Comparison of ENCODE assay signal across 8 cellular contexts in the genomic region with DNA sequence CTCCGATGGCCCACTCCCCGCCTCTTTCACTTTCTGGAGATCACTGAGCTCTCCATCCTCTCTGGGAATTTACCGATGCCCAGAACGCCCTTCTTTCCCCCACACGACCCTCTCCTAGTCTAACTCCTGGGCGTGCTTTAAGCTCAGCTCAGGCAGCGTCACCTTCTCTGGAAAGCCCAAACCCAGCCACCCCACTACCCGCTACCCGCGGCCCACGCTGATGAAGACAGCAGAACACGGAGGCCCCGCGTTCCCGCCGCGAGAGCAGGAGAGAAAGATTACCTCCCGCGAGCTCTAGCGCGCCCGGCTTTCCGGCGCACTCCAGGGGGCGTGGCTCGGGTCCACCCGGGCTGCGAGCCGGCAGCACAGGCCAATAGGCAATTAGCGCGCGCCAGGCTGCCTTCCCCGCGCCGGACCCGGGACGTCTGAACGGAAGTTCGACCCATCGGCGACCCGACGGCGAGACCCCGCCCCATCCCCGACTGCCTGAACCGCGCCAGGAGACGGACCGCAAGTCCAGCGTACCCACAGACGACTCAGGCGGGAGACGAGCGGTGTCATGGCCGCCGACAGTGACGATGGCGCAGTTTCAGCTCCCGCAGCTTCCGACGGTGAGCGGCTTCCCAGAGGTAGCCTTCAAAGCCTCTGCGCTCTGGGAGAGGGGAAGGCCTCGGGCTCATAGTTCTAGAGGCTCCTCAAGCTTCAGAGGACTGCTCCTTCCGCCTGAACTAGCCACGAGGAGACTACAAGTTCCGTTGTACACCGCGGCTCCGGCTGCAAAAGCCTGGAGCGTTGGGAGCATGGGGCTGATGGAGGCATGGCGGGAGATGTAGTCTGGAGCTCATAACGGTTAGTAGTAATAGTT. TPM values are rescaled to one million over a fixed set of nuclear protein-coding genes. Genes with fewer than 3 reads are reported as not detected.
DNase-seq lines count a peak whose midpoint lies in the region; ATAC-seq and FAIRE-seq lines count a peak whose summit lies in the region.

A gene (minus strand): TSS at position 747 of the 865 bp plus-strand sequence. CDS start 5,935 bp downstream, outside the sequence.
A gene (plus strand): TSS at position 477 of the 865 bp plus-strand sequence. CDS start 83 bp downstream, at position 560.

- peak within 1 kb of the TSS; percentile 92 to 98 for H3K27ac Mint-ChIP-seq in effector memory CD8-positive, alpha-beta T cell

- H3K4me1 Mint-ChIP-seq in effector memory CD8-positive, alpha-beta T cell (ENCODE audit: low read depth in 2 of 2) = peaks cover 42 to 50% of the 10 kb centered on the region in 2 donors

- FAIRE-seq in HTR-8/SVneo (lab: Jason Lieb, UNC) = peak; percentile 72

- DNase-seq in COR-L47 (lab: John Stamatoyannopoulos, UW) = peak; percentile 86
- DNase-seq in HTR-8/SVneo (ENCODE audit: insufficient read length, low spot score) = peak; percentile 88
- peak; percentile 94 for DNase-seq in NOMO-1 treated with DMSO at 0.1 percent for 48 hours (lab: John Stamatoyannopoulos, UW; ENCODE audit: unreplicated experiment)
- DNase-seq in activated CD8-positive, alpha-beta memory T cell treated with anti-CD3 and anti-CD28 coated beads for 4 hours (ENCODE audit: low read depth in 2 of 2) = peak; percentile 81 to 85
- peak; percentile 84 to 87 (median 87) for DNase-seq in effector memory CD8-positive, alpha-beta T cell
- DNase-seq in lung microvascular endothelial cell (ENCODE audit: low read depth in 2 of 2) = peak; percentile 95
- DNase-seq in stimulated activated CD4-positive, alpha-beta T cell treated with anti-CD3 and anti-CD28 coated beads, TNF-alpha, amount 100 ng/mL, for 4 hours (ENCODE audit: low read depth in 3 of 3) = peak; percentile 81 to 85 (median 83)

- H3K4me3 Mint-ChIP-seq in effector memory CD8-positive, alpha-beta T cell = peak within 1 kb of the TSS; percentile 97 to 98

- ATAC-seq in GM21367 (IDR thresholded peaks at IDR 0.05; ENCODE audit: unreplicated experiment) = peak; percentile 62
- ATAC-seq in effector memory CD8-positive, alpha-beta T cell (replicated peaks) = peak; percentile 82

- peaks cover 41% of the 10 kb centered on the region for H3K36me3 Mint-ChIP-seq in effector memory CD8-positive, alpha-beta T cell (ENCODE audit: insufficient read depth)

- H3K27me3 Mint-ChIP-seq in effector memory CD8-positive, alpha-beta T cell = no peaks in the 10 kb centered on the region

- H3K9me3 Mint-ChIP-seq in effector memory CD8-positive, alpha-beta T cell = no peaks in the 10 kb centered on the region

RNA-seq across cellular contexts. Expression of the first gene that starts in this region (rescaled TPM):
- 5.9 and 7.3 TPM in 2 replicates for total RNA-seq in lung microvascular endothelial cell

RNA-seq across cellular contexts. Expression of the second gene that starts in this region (rescaled TPM):
- 12.9 and 13.5 TPM in 2 replicates for total RNA-seq in lung microvascular endothelial cell

Comparison
In these comparisons a context has a peak if more than half of its experiments do, and no peak if none do; other contexts are left out.
1. Peak in every context shown above with its lines: DNase-seq and ATAC-seq.